37 cellular contexts compared by ENCODE assay signal in the genomic region with DNA sequence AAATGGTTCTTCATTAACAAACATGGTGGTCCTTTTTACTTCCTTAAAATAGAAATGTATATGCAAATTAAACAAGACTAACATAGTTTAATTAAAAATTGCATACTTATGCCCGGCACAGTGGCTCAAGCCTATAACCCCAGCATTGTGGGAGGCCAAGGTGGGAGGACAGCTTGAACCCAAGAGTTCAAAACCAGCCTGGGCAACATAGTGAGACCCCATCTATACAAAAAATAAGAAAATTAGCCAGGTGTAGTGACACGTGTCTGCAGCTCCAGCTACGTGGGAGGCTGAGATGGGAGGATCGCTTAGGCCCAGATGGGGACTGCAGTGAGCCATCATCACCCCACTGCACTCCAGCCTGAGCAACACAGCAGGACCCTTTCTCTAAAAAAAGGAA. TPM values are rescaled to one million over a fixed set of nuclear protein-coding genes. Genes with fewer than 3 reads are reported as not detected.
"Had no signal": no experiment of that assay in that cellular context is flagged by ENCODE, and none has a peak within 500 bp of the region (broad histone marks: within the 10 kb centered on the region; RNA-seq: fewer than 3 reads in every experiment).

No MANE protein-coding gene starts in this region.

- H3K27ac ChIP-seq: adrenal gland, body of pancreas, breast epithelium, RWPE1 had no signal

- H3K27me3 ChIP-seq: adrenal gland, body of pancreas, breast epithelium had no signal

- FAIRE-seq: astrocyte, RCC 7860 had no signal

- DNase-seq: activated CD4-positive, alpha-beta T cell treated with anti-CD3 and anti-CD28 coated beads for 36 hours; activated CD4-positive, alpha-beta T cell treated with anti-CD3 and anti-CD28 coated beads, Interleukin-2, amount 10 ng/mL, durations not matched to agents 7 days and 5 days; activated CD4-positive, alpha-beta T cell treated with anti-CD3 and anti-CD28 coated beads, Interleukin-2, amount 50 U/mL, for 48 hours; activated CD8-positive, alpha-beta T cell treated with anti-CD3 and anti-CD28 coated beads, Interleukin-2, amount 10 ng/mL, durations not matched to agents 7 days and 5 days; activated gamma-delta T cell; activated naive CD4-positive, alpha-beta T cell treated with Interleukin-2 at 50 U/mL for 16 hours; activated T-cell treated with anti-CD3 and anti-CD28 coated beads, Interleukin-2, amount 50 U/mL, for 24 hours; adrenal gland; body of pancreas; central memory CD4-positive, alpha-beta T cell; KG1; MM.1S; MV-4-11; NCI-H1092; NCI-H1436 treated with DMSO at 0.1 percent for 48 hours; NCI-H1694 treated with DMSO at 0.1 percent for 48 hours; NCI-H2029; NCI-H345; NCI-H526; NCI-H748 treated with DMSO at 0.1 percent for 48 hours; NK-92 treated with Interleukin-12 subunit alpha and Interleukin-12 subunit beta, amount 100 ng/mL, for 24 hours; PC-3; SIG-M5; SW 1271; T-helper 1 cell; T1000 had no signal

- H3K4me1 ChIP-seq: breast epithelium had no signal

- H3K4me3 ChIP-seq: adrenal gland, body of pancreas, breast epithelium had no signal

- H3K36me3 ChIP-seq: breast epithelium had no signal

- H3K9me3 ChIP-seq: adrenal gland, body of pancreas, breast epithelium had no signal

- ATAC-seq: activated CD4-positive, alpha-beta T cell treated with anti-CD3 and anti-CD28 coated beads for 36 hours; activated CD4-positive, CD25-positive, alpha-beta regulatory T cell treated with anti-CD3 and anti-CD28 coated beads, Interleukin-2, amount 50 U/mL, for 24 hours; activated CD8-positive, alpha-beta T cell treated with anti-CD3 and anti-CD28 coated beads, Interleukin-2, amount 10 ng/mL, durations not matched to agents 7 days and 5 days; activated naive CD4-positive, alpha-beta T cell treated with anti-CD3 and anti-CD28 coated beads, Interleukin-2, amount 50 U/mL, for 72 hours; body of pancreas; PC-3; Right ventricle myocardium inferior had no signal

RNA-seq across cellular contexts. Expression of a gene that starts 38.4 kb away (rescaled TPM):
- total RNA-seq: activated CD4-positive, alpha-beta T cell treated with anti-CD3 and anti-CD28 coated beads for 36 hours; activated CD4-positive, alpha-beta T cell treated with anti-CD3 and anti-CD28 coated beads, Interleukin-2, amount 10 ng/mL, durations not matched to agents 7 days and 5 days; activated CD8-positive, alpha-beta T cell treated with anti-CD3 and anti-CD28 coated beads, Interleukin-2, amount 10 ng/mL, durations not matched to agents 7 days and 5 days; activated naive CD4-positive, alpha-beta T cell treated with anti-CD3 and anti-CD28 coated beads, Interleukin-2, amount 50 U/mL, for 72 hours; activated T-helper 2 cell treated with anti-CD3 and anti-CD28 coated beads, Interferon-gamma antibody, Interleukin-2, Interleukin-4, amounts not matched to agents 10 μg/mL and 5 μg/mL and 100 μg/mL, durations not matched to agents 14 hours and 24 hours and 36 hours; body of pancreas; breast epithelium; NCI-H460; SK-MEL-5; T-helper 2 cell treated with Interferon-gamma antibody and Interleukin-4, amounts not matched to agents 100 ng/mL and 5 ng/mL, for 36 hours had no signal
